Comparison of ENCODE assay signal across 17 cellular contexts in genomic region chr13:71054358-71054757, GRCh38.
DNase-seq lines count a peak whose midpoint lies in the region; ATAC-seq and TF ChIP-seq lines count a peak whose summit lies in the region.
"Had no signal": no experiment of that assay in that cellular context is flagged by ENCODE, and none has a peak within 500 bp of the region (broad histone marks: within the 10 kb centered on the region; RNA-seq: fewer than 3 reads in every experiment).

No MANE protein-coding gene starts in this region.

- H3K4me3 ChIP-seq in GM12865 (ENCODE audit: low read depth, low read length) = no peak overlapping the region
- H3K4me3 ChIP-seq: A549, colonic mucosa, SJCRH30, tibial nerve had no signal

- ATAC-seq in GM19395 (IDR thresholded peaks at IDR 0.05; ENCODE audit: unreplicated experiment) (peak; percentile 90), HG02623 (IDR thresholded peaks at IDR 0.05; ENCODE audit: unreplicated experiment) (peak; percentile 87), HG03196 (IDR thresholded peaks at IDR 0.05; ENCODE audit: unreplicated experiment) (peak; percentile 66)
- ATAC-seq: A549 had no signal

- no peak overlapping the region for H3K27ac Mint-ChIP-seq in activated CD4-positive, alpha-beta T cell treated with anti-CD3 and anti-CD28 coated beads, Interleukin-2, amount 10 ng/mL, durations not matched to agents 24 days and 14 days
- H3K27ac Mint-ChIP-seq in mesothelial cell of epicardium = no peak overlapping the region

- H3K36me3 Mint-ChIP-seq in activated CD4-positive, alpha-beta T cell treated with anti-CD3 and anti-CD28 coated beads, Interleukin-2, amount 10 ng/mL, durations not matched to agents 24 days and 14 days (ENCODE audit: low read depth) = no peaks in the 10 kb centered on the region
- peaks cover 7% of the 10 kb centered on the region for H3K36me3 Mint-ChIP-seq in mesothelial cell of epicardium

- peak; percentile 48 for DNase-seq in GM12865 (ENCODE audit: low read depth)
- DNase-seq in NCI-H226 = no peak
- DNase-seq in activated CD4-positive, alpha-beta T cell treated with anti-CD3 and anti-CD28 coated beads, Interleukin-2, amount 10 ng/mL, durations not matched to agents 24 days and 14 days = no peak
- DNase-seq in mesothelial cell of epicardium (ENCODE audit: low spot score in 2 of 2, unreplicated experiment in 2 of 2) = no peak
- DNase-seq in SKM-1 treated with dmso at 0.1 percent for 144 hours (lab: John Stamatoyannopoulos, UW; ENCODE audit: unreplicated experiment) = no peak
- DNase-seq: Caco-2, colonic mucosa, NCI-H187, NCI-H82, occipital lobe, SJCRH30 had no signal

- H3K27me3 Mint-ChIP-seq in activated CD4-positive, alpha-beta T cell treated with anti-CD3 and anti-CD28 coated beads, Interleukin-2, amount 10 ng/mL, durations not matched to agents 24 days and 14 days = no peaks in the 10 kb centered on the region
- no peaks in the 10 kb centered on the region for H3K27me3 Mint-ChIP-seq in mesothelial cell of epicardium (ENCODE audit: low read depth)
- H3K27me3 Mint-ChIP-seq: IgD-negative memory B cell had no signal

- intact Hi-C loops in activated CD4-positive, alpha-beta T cell treated with anti-CD3 and anti-CD28 coated beads, Interleukin-2, amount 10 ng/mL, durations not matched to agents 24 days and 14 days (cut with micrococcal nuclease) = no loop called here

- TF ChIP-seq CTCF in GM12865 (IDR thresholded peaks at IDR 0.05; ENCODE audit: insufficient read depth, low read depth, low read length, missing control alignments) (no peak), mesothelial cell of epicardium (IDR thresholded peaks at IDR 0.05; ENCODE audit: unreplicated experiment) (no peak)

- H3K4me3 Mint-ChIP-seq in activated CD4-positive, alpha-beta T cell treated with anti-CD3 and anti-CD28 coated beads, Interleukin-2, amount 10 ng/mL, durations not matched to agents 24 days and 14 days = no peak overlapping the region
- no peak overlapping the region for H3K4me3 Mint-ChIP-seq in mesothelial cell of epicardium

- peaks cover 3% of the 10 kb centered on the region for H3K9me3 Mint-ChIP-seq in activated CD4-positive, alpha-beta T cell treated with anti-CD3 and anti-CD28 coated beads, Interleukin-2, amount 10 ng/mL, durations not matched to agents 24 days and 14 days
- H3K9me3 Mint-ChIP-seq in mesothelial cell of epicardium = peaks cover 36% of the 10 kb centered on the region

- peaks cover 2% of the 10 kb centered on the region for H3K4me1 Mint-ChIP-seq in activated CD4-positive, alpha-beta T cell treated with anti-CD3 and anti-CD28 coated beads, Interleukin-2, amount 10 ng/mL, durations not matched to agents 24 days and 14 days
- no peaks in the 10 kb centered on the region for H3K4me1 Mint-ChIP-seq in mesothelial cell of epicardium
